In genomic region chr1:147493349-147493748, GRCh38 we compare ENCODE assay signal across 39 cellular contexts.
"Had no signal": no experiment of that assay in that cellular context is flagged by ENCODE, and none has a peak within 500 bp of the region (broad histone marks: within the 10 kb centered on the region; RNA-seq: fewer than 3 reads in every experiment).

No MANE protein-coding gene starts in this region.

- ATAC-seq: activated CD4-positive, alpha-beta T cell treated with anti-CD3 and anti-CD28 coated beads for 36 hours; activated CD4-positive, CD25-positive, alpha-beta regulatory T cell treated with anti-CD3 and anti-CD28 coated beads, Interleukin-2, amount 50 U/mL, for 24 hours; activated CD8-positive, alpha-beta T cell treated with anti-CD3 and anti-CD28 coated beads for 36 hours; activated naive CD4-positive, alpha-beta T cell treated with anti-CD3 and anti-CD28 coated beads, Interleukin-2, amount 50 U/mL, for 72 hours; activated T-cell treated with anti-CD3 and anti-CD28 coated beads, Interleukin-2, amount 50 U/mL, for 4 hours; activated T-cell treated with anti-CD3 and anti-CD28 coated beads, Interleukin-2, amount 50 U/mL, for 72 hours; activated T-helper 17 cell treated with anti-CD3 and anti-CD28 coated beads, Interleukin-2, amount 50 U/mL, for 72 hours; body of pancreas; WTC11 had no signal

- H3K4me3 ChIP-seq: adrenal gland, body of pancreas, breast epithelium had no signal

- FAIRE-seq: astrocyte, colon, TTC549 had no signal

- H3K9me3 ChIP-seq: adrenal gland, body of pancreas, breast epithelium had no signal

- H3K4me1 ChIP-seq: body of pancreas had no signal

- H3K27ac ChIP-seq: adrenal gland, body of pancreas, brain microvascular endothelial cell, breast epithelium, VCaP had no signal

- H3K36me3 Mint-ChIP-seq: activated CD4-positive, alpha-beta memory T cell treated with anti-CD3 and anti-CD28 coated beads for 36 hours; activated naive CD4-positive, alpha-beta T cell treated with anti-CD3 and anti-CD28 coated beads, Interleukin-2, amount 50 U/mL, for 72 hours; activated naive CD8-positive, alpha-beta T cell treated with anti-CD3 and anti-CD28 coated beads for 36 hours; WTC11 had no signal

- H3K27me3 Mint-ChIP-seq: activated CD4-positive, alpha-beta memory T cell treated with anti-CD3 and anti-CD28 coated beads for 36 hours; activated CD4-positive, alpha-beta T cell treated with anti-CD3 and anti-CD28 coated beads for 36 hours; activated T-helper 17 cell treated with anti-CD3 and anti-CD28 coated beads, Interleukin-2, amount 50 U/mL, for 72 hours had no signal

- H3K27ac Mint-ChIP-seq: activated CD4-positive, alpha-beta memory T cell treated with anti-CD3 and anti-CD28 coated beads for 36 hours; activated CD4-positive, alpha-beta T cell treated with anti-CD3 and anti-CD28 coated beads for 36 hours; activated CD4-positive, alpha-beta T cell treated with anti-CD3 and anti-CD28 coated beads, Interleukin-2, amount 10 ng/mL, durations not matched to agents 24 days and 14 days; activated CD8-positive, alpha-beta T cell treated with anti-CD3 and anti-CD28 coated beads for 36 hours; activated naive CD4-positive, alpha-beta T cell treated with anti-CD3 and anti-CD28 coated beads for 36 hours; activated naive CD4-positive, alpha-beta T cell treated with anti-CD3 and anti-CD28 coated beads, Interleukin-2, amount 50 U/mL, for 72 hours; activated naive CD8-positive, alpha-beta T cell treated with anti-CD3 and anti-CD28 coated beads for 36 hours; activated T-cell treated with anti-CD3 and anti-CD28 coated beads, Interleukin-2, amount 50 U/mL, for 72 hours; activated T-helper 1 cell treated with anti-CD3 and anti-CD28 coated beads, Interleukin-12 subunit alpha, Interleukin-12 subunit beta, Interleukin-2, Interleukin-4 antibody, amounts not matched to agents 30 ng/mL and 10 ng/mL and 1 ng/mL, durations not matched to agents 14 hours and 24 hours and 36 hours; activated T-helper 17 cell treated with anti-CD3 and anti-CD28 coated beads, Interleukin-2, amount 50 U/mL, for 72 hours; T-helper 1 cell treated with Interleukin-12 subunit alpha and Interleukin-12 subunit beta and Interleukin-4 antibody, amounts not matched to agents 30 μg/mL and 1 μg/mL, for 36 hours; T-helper 2 cell treated with Interferon-gamma antibody and Interleukin-4, amounts not matched to agents 5 μg/mL and 100 μg/mL, for 36 hours; WTC11 had no signal

- H3K4me1 Mint-ChIP-seq: activated T-helper 17 cell treated with anti-CD3 and anti-CD28 coated beads, Interleukin-2, amount 50 U/mL, for 72 hours had no signal

- H3K4me3 Mint-ChIP-seq: activated CD4-positive, alpha-beta memory T cell treated with anti-CD3 and anti-CD28 coated beads for 36 hours; activated CD4-positive, alpha-beta T cell treated with anti-CD3 and anti-CD28 coated beads for 36 hours; activated CD4-positive, alpha-beta T cell treated with anti-CD3 and anti-CD28 coated beads, Interleukin-2, amount 10 ng/mL, durations not matched to agents 24 days and 14 days; activated CD8-positive, alpha-beta T cell treated with anti-CD3 and anti-CD28 coated beads for 36 hours; activated naive CD4-positive, alpha-beta T cell treated with anti-CD3 and anti-CD28 coated beads for 36 hours; activated naive CD8-positive, alpha-beta T cell treated with anti-CD3 and anti-CD28 coated beads for 36 hours; activated T-cell treated with anti-CD3 and anti-CD28 coated beads, Interleukin-2, amount 50 U/mL, for 4 hours; activated T-cell treated with anti-CD3 and anti-CD28 coated beads, Interleukin-2, amount 50 U/mL, for 72 hours; activated T-helper 1 cell treated with anti-CD3 and anti-CD28 coated beads, Interleukin-12 subunit alpha, Interleukin-12 subunit beta, Interleukin-2, Interleukin-4 antibody, amounts not matched to agents 30 ng/mL and 10 ng/mL and 1 ng/mL, durations not matched to agents 14 hours and 24 hours and 36 hours; activated T-helper 17 cell treated with anti-CD3 and anti-CD28 coated beads, Interleukin-2, amount 50 U/mL, for 72 hours; T-helper 1 cell treated with Interleukin-12 subunit alpha and Interleukin-12 subunit beta and Interleukin-4 antibody, amounts not matched to agents 30 μg/mL and 1 μg/mL, for 36 hours; T-helper 2 cell treated with Interferon-gamma antibody and Interleukin-4, amounts not matched to agents 5 μg/mL and 100 μg/mL, for 36 hours; WTC11 had no signal

- H3K36me3 ChIP-seq: adrenal gland, brain microvascular endothelial cell, breast epithelium had no signal

- DNase-seq: activated CD4-positive, alpha-beta memory T cell treated with anti-CD3 and anti-CD28 coated beads for 36 hours; activated CD4-positive, alpha-beta T cell treated with anti-CD3 and anti-CD28 coated beads for 1 hour; activated CD4-positive, alpha-beta T cell treated with anti-CD3 and anti-CD28 coated beads for 36 hours; activated CD4-positive, alpha-beta T cell treated with anti-CD3 and anti-CD28 coated beads, Interleukin-2, amount 10 ng/mL, durations not matched to agents 24 days and 14 days; activated CD4-positive, alpha-beta T cell treated with anti-CD3 and anti-CD28 coated beads, Interleukin-2, amount 50 U/mL, for 1 hour; activated CD4-positive, alpha-beta T cell treated with anti-CD3 and anti-CD28 coated beads, Interleukin-2, amount 50 U/mL, for 4 hours; activated CD4-positive, CD25-positive, alpha-beta regulatory T cell; activated CD8-positive, alpha-beta memory T cell treated with anti-CD3 and anti-CD28 coated beads, Interleukin-2, amount 50 U/mL, for 4 hours; activated CD8-positive, alpha-beta T cell treated with anti-CD3 and anti-CD28 coated beads for 36 hours; activated effector memory CD4-positive, alpha-beta T cell treated with anti-CD3 and anti-CD28 coated beads, Interleukin-2, amount 50 U/mL, for 16 hours; activated gamma-delta T cell treated with Interleukin-2 at 50 U/mL for 16 hours; activated naive CD4-positive, alpha-beta T cell; activated naive CD4-positive, alpha-beta T cell treated with anti-CD3 and anti-CD28 coated beads for 36 hours; activated naive CD4-positive, alpha-beta T cell treated with anti-CD3 and anti-CD28 coated beads, Interleukin-2, amount 50 U/mL, for 16 hours; activated naive CD8-positive, alpha-beta T cell treated with anti-CD3 and anti-CD28 coated beads for 36 hours; activated T-cell treated with anti-CD3 and anti-CD28 coated beads for 4 hours; activated T-cell treated with anti-CD3 and anti-CD28 coated beads, Interleukin-2, amount 50 U/mL, for 1 hour; activated T-cell treated with anti-CD3 and anti-CD28 coated beads, Interleukin-2, amount 50 U/mL, for 4 hours; activated T-cell treated with anti-CD3 and anti-CD28 coated beads, Interleukin-2, amount 50 U/mL, for 72 hours; adrenal gland; amniotic stem cell; aorta; body of pancreas; brain microvascular endothelial cell; central memory CD4-positive, alpha-beta T cell; T-helper 2 cell; T-helper 9 cell had no signal

- H3K27me3 ChIP-seq: adrenal gland, body of pancreas, brain microvascular endothelial cell, breast epithelium had no signal

- H3K9me3 Mint-ChIP-seq: activated CD4-positive, alpha-beta memory T cell treated with anti-CD3 and anti-CD28 coated beads for 36 hours; activated CD4-positive, alpha-beta T cell treated with anti-CD3 and anti-CD28 coated beads, Interleukin-2, amount 10 ng/mL, durations not matched to agents 24 days and 14 days; activated CD8-positive, alpha-beta T cell treated with anti-CD3 and anti-CD28 coated beads for 36 hours; activated naive CD4-positive, alpha-beta T cell treated with anti-CD3 and anti-CD28 coated beads for 36 hours; activated naive CD4-positive, alpha-beta T cell treated with anti-CD3 and anti-CD28 coated beads, Interleukin-2, amount 50 U/mL, for 72 hours; activated naive CD8-positive, alpha-beta T cell treated with anti-CD3 and anti-CD28 coated beads for 36 hours; activated T-cell treated with anti-CD3 and anti-CD28 coated beads, Interleukin-2, amount 50 U/mL, for 4 hours; activated T-cell treated with anti-CD3 and anti-CD28 coated beads, Interleukin-2, amount 50 U/mL, for 72 hours; activated T-helper 1 cell treated with anti-CD3 and anti-CD28 coated beads, Interleukin-12 subunit alpha, Interleukin-12 subunit beta, Interleukin-2, Interleukin-4 antibody, amounts not matched to agents 30 ng/mL and 10 ng/mL and 1 ng/mL, durations not matched to agents 14 hours and 24 hours and 36 hours; activated T-helper 17 cell treated with anti-CD3 and anti-CD28 coated beads, Interleukin-2, amount 50 U/mL, for 72 hours; T-helper 1 cell treated with Interleukin-12 subunit alpha and Interleukin-12 subunit beta and Interleukin-4 antibody, amounts not matched to agents 30 μg/mL and 1 μg/mL, for 36 hours; T-helper 2 cell treated with Interferon-gamma antibody and Interleukin-4, amounts not matched to agents 5 μg/mL and 100 μg/mL, for 36 hours; WTC11 had no signal
